ENCODE assay signal across 13 cellular contexts in the genomic region with DNA sequence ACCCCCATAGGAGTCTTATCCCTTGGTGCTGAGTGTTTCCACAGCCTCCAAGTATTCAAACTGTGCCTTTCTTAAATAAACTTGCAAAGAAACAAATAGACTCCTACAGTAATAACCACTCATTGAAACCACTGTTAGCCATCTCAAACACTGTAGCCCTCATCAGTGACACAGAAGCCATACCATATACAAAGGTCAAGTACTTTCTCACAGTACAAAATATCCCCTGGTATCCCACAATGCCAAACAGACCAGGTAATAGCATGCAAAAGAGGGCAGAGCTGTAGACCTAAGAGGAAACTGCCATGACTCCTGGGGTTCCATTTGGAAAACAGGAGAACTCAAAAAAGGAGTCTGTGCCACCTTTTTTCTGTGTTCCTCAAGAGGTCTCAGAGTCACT.
A peak's percentile ranks its signal among the peaks of the same experiment; 100 is the strongest.
DNase-seq lines count a peak whose midpoint lies in the region; ATAC-seq and TF ChIP-seq lines count a peak whose summit lies in the region.
"Had no signal": no experiment of that assay in that cellular context is flagged by ENCODE, and none has a peak within 500 bp of the region (broad histone marks: within the 10 kb centered on the region; RNA-seq: fewer than 3 reads in every experiment).

No MANE protein-coding gene starts in this region.

- no peaks in the 10 kb centered on the region for H3K36me3 Mint-ChIP-seq in natural killer cell
- no peaks in the 10 kb centered on the region for H3K36me3 Mint-ChIP-seq in natural killer cell treated with Interleukin-12 subunit alpha and Interleukin-12 subunit beta and Interleukin-15 and Interleukin-18, amount 100 ng/mL, for 72 hours
- H3K36me3 Mint-ChIP-seq in naive thymus-derived CD4-positive, alpha-beta T cell = peaks cover 0 to 14% (median 0%) of the 10 kb centered on the region in 5 donors
- no peaks in the 10 kb centered on the region for H3K36me3 Mint-ChIP-seq in osteocyte (ENCODE audit: unreplicated experiment)

- no TSS peak for BruUV-seq in mammary epithelial cell (replicated peaks; lab: Mats Ljungman, UMichigan)

- H4K20me1 ChIP-seq in SU-DHL-6 (ENCODE audit: low read depth, low read length) = no peaks in the 10 kb centered on the region
- no peaks in the 10 kb centered on the region for H4K20me1 ChIP-seq in mammary epithelial cell (ENCODE audit: insufficient read depth, low read length)

- DNase-seq in natural killer cell (no peak), osteocyte (ENCODE audit: extremely low spot score, unreplicated experiment) (no peak), mammary epithelial cell (no peak)
- DNase-seq in natural killer cell treated with Interleukin-12 subunit alpha and Interleukin-12 subunit beta and Interleukin-15 and Interleukin-18, amount 100 ng/mL, for 72 hours (ENCODE audit: low spot score) = no peak
- no peak for DNase-seq in naive thymus-derived CD4-positive, alpha-beta T cell
- DNase-seq: EL, H7, KG1, MG63, NCI-H1105, NCI-H1694 treated with DMSO at 0.1 percent for 48 hours had no signal

- POLR2A ChIA-PET in naive thymus-derived CD4-positive, alpha-beta T cell (lab: Charles Lee) = no interaction called here

- dilution Hi-C loops in mammary epithelial cell (cut with HindIII; ENCODE audit: low sequenced_read_pairs) = no loop called here

- intact Hi-C loops in natural killer cell (cut with micrococcal nuclease) = no loop called here
- intact Hi-C loops in naive thymus-derived CD4-positive, alpha-beta T cell (cut with micrococcal nuclease) = no loop called here
- intact Hi-C loops in mammary epithelial cell (cut with micrococcal nuclease) = no loop called here

- H3K9me2 ChIP-seq in SU-DHL-6 (replicated peaks; ENCODE audit: insufficient read depth, low read length) = no peaks in the 10 kb centered on the region

- peak overlapping the region; percentile 50 for H3K9ac ChIP-seq in SU-DHL-6 (ENCODE audit: low read length)
- H3K9ac ChIP-seq in mammary epithelial cell (ENCODE audit: insufficient read depth, low read length) = no peak overlapping the region

- TF ChIP-seq CTCF in natural killer cell (IDR thresholded peaks at IDR 0.05) (no peak), SU-DHL-6 (IDR thresholded peaks at IDR 0.05; ENCODE audit: insufficient read depth, low read length, poor library complexity, severe bottlenecking) (no peak), osteocyte (IDR thresholded peaks at IDR 0.05) (no peak), mammary epithelial cell (conservative IDR thresholded peaks at IDR 0.05 in 1 of 2, IDR thresholded peaks at IDR 0.05 in 1 of 2; ENCODE audit: extremely low read depth in 1 of 2, insufficient read depth in 1 of 2, low read depth in 1 of 2, low read length in 2 of 2) (no peak)

- H3K27me3 ChIP-seq in SU-DHL-6 (ENCODE audit: low read length) (no peaks in the 10 kb centered on the region), mammary epithelial cell (ENCODE audit: insufficient read depth, low read length) (no peaks in the 10 kb centered on the region)
- no peaks in the 10 kb centered on the region for H3K27me3 ChIP-seq in naive thymus-derived CD4-positive, alpha-beta T cell (ENCODE audit: control insufficient read depth in 2 of 2, insufficient read depth in 2 of 2, low read length in 2 of 2)
- H3K27me3 ChIP-seq: MG63 had no signal

- CTCF ChIA-PET in naive thymus-derived CD4-positive, alpha-beta T cell (lab: Charles Lee) = no interaction called here
- CTCF ChIA-PET in mammary epithelial cell (lab: Charles Lee; ENCODE audit: low non-redundant PET) = interaction anchor here (0.7 kb wide), 1 partner anchor 1092 kb away, joined by 6 read pairs; no protein-coding TSS in a partner anchor

- peaks cover 17 to 31% of the 10 kb centered on the region in 2 donors for H3K4me1 ChIP-seq in naive thymus-derived CD4-positive, alpha-beta T cell (ENCODE audit: control insufficient read depth in 2 of 2, insufficient read depth in 2 of 2, low read length in 2 of 2)
- no peaks in the 10 kb centered on the region for H3K4me1 ChIP-seq in mammary epithelial cell (ENCODE audit: insufficient read depth, low read length)

- H3K27ac Mint-ChIP-seq in natural killer cell (peak overlapping the region; percentile 24 to 29), osteocyte (ENCODE audit: unreplicated experiment) (no peak overlapping the region)
- peak overlapping the region in 1 of 2 donors; percentile 42 for H3K27ac Mint-ChIP-seq in natural killer cell treated with Interleukin-12 subunit alpha and Interleukin-12 subunit beta and Interleukin-15 and Interleukin-18, amount 100 ng/mL, for 72 hours
- H3K27ac Mint-ChIP-seq in naive thymus-derived CD4-positive, alpha-beta T cell = peak overlapping the region in 7 of 9 donors; percentile 2 to 62 (median 35)

- H3K79me2 ChIP-seq in SU-DHL-6 (ENCODE audit: insufficient read depth, low read length) (no peaks in the 10 kb centered on the region), mammary epithelial cell (ENCODE audit: insufficient read depth, low read length) (no peaks in the 10 kb centered on the region)

- H3K4me2 ChIP-seq in SU-DHL-6 (ENCODE audit: low read depth, low read length, poor library complexity, severe bottlenecking) (peak overlapping the region; percentile 56), mammary epithelial cell (ENCODE audit: insufficient read depth, low read depth, low read length) (no peak overlapping the region)

- in situ Hi-C loops in mammary epithelial cell (cut with MboI; ENCODE audit: low sequenced_read_pairs in 2 of 2) = no loop called here

- no peak for ATAC-seq in natural killer cell
- ATAC-seq in natural killer cell treated with Interleukin-12 subunit alpha and Interleukin-12 subunit beta and Interleukin-15 and Interleukin-18, amount 100 ng/mL, for 72 hours = no peak
- no peak for ATAC-seq in naive thymus-derived CD4-positive, alpha-beta T cell
- ATAC-seq in HG02759 (IDR thresholded peaks at IDR 0.05; ENCODE audit: unreplicated experiment) = no peak

- H3K4me3 ChIP-seq in SU-DHL-6 (ENCODE audit: insufficient read depth, low read length, poor library complexity, severe bottlenecking) (no peak overlapping the region), mammary epithelial cell (replicated peaks in 1 of 3; ENCODE audit: insufficient read depth in 1 of 3, low read depth in 2 of 3, low read length in 3 of 3) (no peak overlapping the region)
- no peak overlapping the region for H3K4me3 ChIP-seq in naive thymus-derived CD4-positive, alpha-beta T cell (ENCODE audit: low read length)
- H3K4me3 ChIP-seq: MG63 had no signal

- H3K36me3 ChIP-seq in SU-DHL-6 (ENCODE audit: low read length) (no peaks in the 10 kb centered on the region), mammary epithelial cell (ENCODE audit: insufficient read depth, low read length) (no peaks in the 10 kb centered on the region)
- H3K36me3 ChIP-seq in naive thymus-derived CD4-positive, alpha-beta T cell (ENCODE audit: control insufficient read depth in 2 of 3, insufficient read depth in 3 of 3, low read length in 3 of 3) = no peaks in the 10 kb centered on the region
- H3K36me3 ChIP-seq: MG63 had no signal

- H3K4me3 Mint-ChIP-seq in natural killer cell = no peak overlapping the region
- H3K4me3 Mint-ChIP-seq in natural killer cell treated with Interleukin-12 subunit alpha and Interleukin-12 subunit beta and Interleukin-15 and Interleukin-18, amount 100 ng/mL, for 72 hours = no peak overlapping the region
- H3K4me3 Mint-ChIP-seq in naive thymus-derived CD4-positive, alpha-beta T cell = peak overlapping the region in 1 of 10 donors; percentile 33
- no peak overlapping the region for H3K4me3 Mint-ChIP-seq in osteocyte (ENCODE audit: unreplicated experiment)

- no peaks in the 10 kb centered on the region for H3K9me3 ChIP-seq in SU-DHL-6 (ENCODE audit: insufficient read depth, low read length)
- no peaks in the 10 kb centered on the region for H3K9me3 ChIP-seq in naive thymus-derived CD4-positive, alpha-beta T cell (ENCODE audit: control insufficient read depth in 2 of 3, low read length in 3 of 3)
- peaks cover 2% of the 10 kb centered on the region for H3K9me3 ChIP-seq in mammary epithelial cell (replicated peaks; ENCODE audit: insufficient read depth, low read length)
- H3K9me3 ChIP-seq: MG63 had no signal

- H3K9me3 Mint-ChIP-seq in natural killer cell (no peaks in the 10 kb centered on the region), osteocyte (ENCODE audit: unreplicated experiment) (peaks cover 12% of the 10 kb centered on the region)
- no peaks in the 10 kb centered on the region for H3K9me3 Mint-ChIP-seq in natural killer cell treated with Interleukin-12 subunit alpha and Interleukin-12 subunit beta and Interleukin-15 and Interleukin-18, amount 100 ng/mL, for 72 hours
- peaks cover 0 to 12% (median 0%) of the 10 kb centered on the region in 11 donors for H3K9me3 Mint-ChIP-seq in naive thymus-derived CD4-positive, alpha-beta T cell

- peak overlapping the region; percentile 100 for H3K27ac ChIP-seq in SU-DHL-6 (ENCODE audit: low read depth, low read length)
- no peak overlapping the region for H3K27ac ChIP-seq in naive thymus-derived CD4-positive, alpha-beta T cell (ENCODE audit: low read depth, low read length)
- H3K27ac ChIP-seq in mammary epithelial cell (ENCODE audit: insufficient read depth, low read depth, low read length) = no peak overlapping the region

- H3F3A ChIP-seq in SU-DHL-6 (ENCODE audit: insufficient read depth) = peaks cover 29% of the 10 kb centered on the region

- H2AFZ ChIP-seq in SU-DHL-6 (ENCODE audit: low read depth, low read length, severe bottlenecking) (peak overlapping the region; percentile 51), mammary epithelial cell (ENCODE audit: low read depth, low read length) (no peak overlapping the region)

- H3K27me3 Mint-ChIP-seq in natural killer cell (ENCODE audit: low read depth in 2 of 2) = no peaks in the 10 kb centered on the region
- H3K27me3 Mint-ChIP-seq in natural killer cell treated with Interleukin-12 subunit alpha and Interleukin-12 subunit beta and Interleukin-15 and Interleukin-18, amount 100 ng/mL, for 72 hours = no peaks in the 10 kb centered on the region
- H3K27me3 Mint-ChIP-seq in naive thymus-derived CD4-positive, alpha-beta T cell = no peaks in the 10 kb centered on the region
- H3K27me3 Mint-ChIP-seq in osteocyte (ENCODE audit: unreplicated experiment) = no peaks in the 10 kb centered on the region

- H3K4me1 Mint-ChIP-seq in natural killer cell = peaks cover 30 to 38% of the 10 kb centered on the region in 2 donors
- peaks cover 25 to 26% of the 10 kb centered on the region in 2 donors for H3K4me1 Mint-ChIP-seq in natural killer cell treated with Interleukin-12 subunit alpha and Interleukin-12 subunit beta and Interleukin-15 and Interleukin-18, amount 100 ng/mL, for 72 hours (ENCODE audit: low read depth in 2 of 2)
- peaks cover 14 to 74% (median 46%) of the 10 kb centered on the region in 7 donors for H3K4me1 Mint-ChIP-seq in naive thymus-derived CD4-positive, alpha-beta T cell
- H3K4me1 Mint-ChIP-seq in osteocyte (ENCODE audit: unreplicated experiment) = no peaks in the 10 kb centered on the region
